Comparison of ENCODE assay signal across 1 cellular context in the genomic region with DNA sequence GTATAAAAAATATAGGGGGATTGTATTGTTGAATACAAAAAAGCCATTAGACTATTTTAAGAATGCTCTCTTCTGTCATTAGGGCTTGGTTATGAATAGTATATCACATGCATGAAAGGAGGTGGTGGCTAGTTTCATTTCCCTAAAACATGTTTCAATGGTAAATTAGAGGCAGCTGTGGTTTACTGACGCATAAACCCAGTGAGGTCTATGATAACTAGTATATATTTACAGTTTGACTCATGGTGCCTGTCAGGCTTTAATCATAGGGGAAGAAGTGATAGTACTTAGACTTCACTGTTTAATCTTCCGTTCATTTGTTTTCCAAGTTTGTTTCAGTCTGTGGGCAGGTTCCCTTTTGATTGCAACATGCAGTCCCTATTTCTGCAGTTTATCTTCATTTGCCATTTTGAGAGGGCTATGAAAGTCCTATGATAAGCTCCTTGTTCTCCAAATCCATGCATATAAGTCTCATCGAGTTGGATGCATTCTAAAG.
TF ChIP-seq lines count a peak whose summit lies in the region.

No MANE protein-coding gene starts in this region.

TF ChIP-seq in HepG2, 621 proteins besides CTCF, POLR2A, EP300 and RAD21 (continued from another document and continues in another):
- TF ChIP-seq YY1 (IDR thresholded peaks at IDR 0.05; ENCODE audit: insufficient read depth, insufficient replicate concordance, low read depth, low read length) (no peak), KAT8 (CRISPR knock-in tag; IDR thresholded peaks at IDR 0.05) (peak; percentile 63), NKX3-1 (CRISPR knock-in tag; IDR thresholded peaks at IDR 0.05) (peak; percentile 71; the same call in 1 of the 2 replicates), NPAS2 (CRISPR knock-in tag; IDR thresholded peaks at IDR 0.05; ENCODE audit: borderline replicate concordance) (no peak), ZNF460 (CRISPR knock-in tag; IDR thresholded peaks at IDR 0.05; ENCODE audit: borderline replicate concordance) (no peak), FOXJ3 (CRISPR knock-in tag; IDR thresholded peaks at IDR 0.05; ENCODE audit: borderline replicate concordance) (peak; percentile 28; the same call in 1 of the 2 replicates), ZNF557 (CRISPR knock-in tag; IDR thresholded peaks at IDR 0.05) (no peak), ZIK1 (CRISPR knock-in tag; IDR thresholded peaks at IDR 0.05; ENCODE audit: borderline replicate concordance, low read depth) (no peak), SOX5 (CRISPR knock-in tag; IDR thresholded peaks at IDR 0.05; ENCODE audit: borderline replicate concordance) (peak; percentile 79; the same call in 1 of the 2 replicates), HMG20A (CRISPR knock-in tag; IDR thresholded peaks at IDR 0.05; ENCODE audit: borderline replicate concordance) (peak; percentile 68; the same call in 1 of the 2 replicates), ZNF350 (CRISPR knock-in tag; IDR thresholded peaks at IDR 0.05; ENCODE audit: borderline replicate concordance, low read depth) (no peak), ZNF292 (CRISPR knock-in tag; IDR thresholded peaks at IDR 0.05; ENCODE audit: borderline replicate concordance, low read depth) (no peak), IKZF4 (CRISPR knock-in tag; IDR thresholded peaks at IDR 0.05; ENCODE audit: borderline replicate concordance, low read depth, not compliant biosample characterization) (no peak), MIXL1 (CRISPR knock-in tag; IDR thresholded peaks at IDR 0.05) (peak; percentile 69; the same call in 1 of the 2 replicates), BHLHE40 (IDR thresholded peaks at IDR 0.05; ENCODE audit: low read length) (no peak), SAP130 (CRISPR knock-in tag; IDR thresholded peaks at IDR 0.05; ENCODE audit: low read depth) (peak; percentile 84), ZNF260 (CRISPR knock-in tag; IDR thresholded peaks at IDR 0.05; ENCODE audit: borderline replicate concordance, low read depth) (no peak)
- TF ChIP-seq, protein P1, sequence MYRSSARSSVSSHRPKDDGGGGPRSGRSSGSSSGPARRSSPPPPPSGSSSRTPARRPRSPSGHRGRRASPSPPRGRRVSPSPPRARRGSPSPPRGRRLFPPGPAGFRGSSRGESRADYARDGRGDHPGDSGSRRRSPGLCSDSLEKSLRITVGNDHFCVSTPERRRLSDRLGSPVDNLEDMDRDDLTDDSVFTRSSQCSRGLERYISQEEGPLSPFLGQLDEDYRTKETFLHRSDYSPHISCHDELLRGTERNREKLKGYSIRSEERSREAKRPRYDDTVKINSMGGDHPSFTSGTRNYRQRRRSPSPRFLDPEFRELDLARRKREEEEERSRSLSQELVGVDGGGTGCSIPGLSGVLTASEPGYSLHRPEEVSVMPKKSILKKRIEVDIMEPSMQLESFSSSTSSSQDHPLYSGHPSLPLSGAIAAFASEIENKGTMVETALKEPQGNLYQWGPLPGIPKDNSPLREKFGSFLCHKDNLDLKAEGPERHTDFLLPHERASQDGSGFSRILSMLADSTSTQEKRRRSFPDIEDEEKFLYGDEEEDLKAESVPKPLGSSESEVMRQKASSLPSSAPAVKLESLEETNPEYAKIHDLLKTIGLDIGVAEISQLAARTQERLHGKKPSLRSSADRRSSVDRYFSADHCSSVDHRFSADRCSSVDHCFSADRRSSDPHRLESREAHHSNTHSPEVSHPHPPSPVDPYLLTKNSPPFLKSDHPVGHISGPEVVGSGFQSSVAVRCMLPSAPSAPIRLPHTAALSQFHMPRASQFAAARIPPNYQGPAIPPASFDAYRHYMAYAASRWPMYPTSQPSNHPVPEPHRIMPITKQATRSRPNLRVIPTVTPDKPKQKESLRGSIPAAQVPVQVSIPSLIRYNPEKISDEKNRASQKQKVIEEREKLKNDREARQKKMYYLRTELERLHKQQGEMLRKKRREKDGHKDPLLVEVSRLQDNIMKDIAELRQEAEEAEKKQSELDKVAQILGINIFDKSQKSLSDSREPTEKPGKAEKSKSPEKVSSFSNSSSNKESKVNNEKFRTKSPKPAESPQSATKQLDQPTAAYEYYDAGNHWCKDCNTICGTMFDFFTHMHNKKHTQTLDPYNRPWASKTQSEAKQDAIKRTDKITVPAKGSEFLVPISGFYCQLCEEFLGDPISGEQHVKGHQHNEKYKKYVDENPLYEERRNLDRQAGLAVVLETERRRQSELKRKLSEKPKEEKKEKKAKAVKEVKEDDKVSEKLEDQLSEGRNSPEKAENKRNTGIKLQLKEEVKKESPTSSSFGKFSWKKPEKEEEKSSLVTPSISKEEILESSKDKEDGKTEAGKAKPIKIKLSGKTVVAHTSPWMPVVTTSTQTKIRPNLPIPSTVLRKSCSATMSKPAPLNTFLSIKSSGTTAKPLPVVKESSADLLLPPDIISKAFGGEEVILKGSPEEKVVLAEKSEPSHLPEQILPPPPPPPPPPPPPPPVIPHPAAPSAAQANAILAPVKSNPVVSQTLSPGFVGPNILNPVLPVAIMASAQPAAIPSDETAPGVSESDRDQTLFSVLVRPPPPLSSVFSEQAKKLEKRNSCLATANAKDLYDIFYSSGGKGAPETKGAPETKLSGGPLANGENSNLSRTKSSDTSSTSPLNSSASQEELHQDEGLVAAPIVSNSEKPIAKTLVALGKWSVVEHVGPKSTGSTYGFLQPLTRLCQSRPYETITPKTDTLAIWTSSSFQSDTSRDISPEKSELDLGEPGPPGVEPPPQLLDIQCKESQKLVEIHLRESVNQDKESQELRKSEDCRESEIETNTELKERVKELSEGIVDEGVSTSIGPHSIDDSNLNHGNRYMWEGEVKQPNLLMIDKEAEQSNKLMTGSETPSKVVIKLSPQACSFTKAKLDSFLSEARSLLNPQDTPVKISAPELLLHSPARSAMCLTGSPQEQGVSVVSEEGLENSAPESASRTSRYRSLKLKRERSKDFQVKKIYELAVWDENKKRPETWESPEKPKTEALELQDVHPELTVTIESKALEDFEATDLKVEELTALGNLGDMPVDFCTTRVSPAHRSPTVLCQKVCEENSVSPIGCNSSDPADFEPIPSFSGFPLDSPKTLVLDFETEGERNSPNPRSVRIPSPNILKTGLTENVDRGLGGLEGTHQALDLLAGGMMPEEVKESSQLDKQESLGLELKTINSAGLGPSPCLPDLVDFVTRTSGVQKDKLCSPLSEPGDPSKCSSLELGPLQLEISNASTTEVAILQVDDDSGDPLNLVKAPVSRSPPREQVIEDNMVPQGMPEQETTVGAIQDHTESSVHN (CRISPR knock-in tag; IDR thresholded peaks at IDR 0.05) = no peak
- TF ChIP-seq, protein P2, sequence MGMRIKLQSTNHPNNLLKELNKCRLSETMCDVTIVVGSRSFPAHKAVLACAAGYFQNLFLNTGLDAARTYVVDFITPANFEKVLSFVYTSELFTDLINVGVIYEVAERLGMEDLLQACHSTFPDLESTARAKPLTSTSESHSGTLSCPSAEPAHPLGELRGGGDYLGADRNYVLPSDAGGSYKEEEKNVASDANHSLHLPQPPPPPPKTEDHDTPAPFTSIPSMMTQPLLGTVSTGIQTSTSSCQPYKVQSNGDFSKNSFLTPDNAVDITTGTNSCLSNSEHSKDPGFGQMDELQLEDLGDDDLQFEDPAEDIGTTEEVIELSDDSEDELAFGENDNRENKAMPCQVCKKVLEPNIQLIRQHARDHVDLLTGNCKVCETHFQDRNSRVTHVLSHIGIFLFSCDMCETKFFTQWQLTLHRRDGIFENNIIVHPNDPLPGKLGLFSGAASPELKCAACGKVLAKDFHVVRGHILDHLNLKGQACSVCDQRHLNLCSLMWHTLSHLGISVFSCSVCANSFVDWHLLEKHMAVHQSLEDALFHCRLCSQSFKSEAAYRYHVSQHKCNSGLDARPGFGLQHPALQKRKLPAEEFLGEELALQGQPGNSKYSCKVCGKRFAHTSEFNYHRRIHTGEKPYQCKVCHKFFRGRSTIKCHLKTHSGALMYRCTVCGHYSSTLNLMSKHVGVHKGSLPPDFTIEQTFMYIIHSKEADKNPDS (CRISPR knock-in tag; IDR thresholded peaks at IDR 0.05) = no peak
- TF ChIP-seq, protein P3, sequence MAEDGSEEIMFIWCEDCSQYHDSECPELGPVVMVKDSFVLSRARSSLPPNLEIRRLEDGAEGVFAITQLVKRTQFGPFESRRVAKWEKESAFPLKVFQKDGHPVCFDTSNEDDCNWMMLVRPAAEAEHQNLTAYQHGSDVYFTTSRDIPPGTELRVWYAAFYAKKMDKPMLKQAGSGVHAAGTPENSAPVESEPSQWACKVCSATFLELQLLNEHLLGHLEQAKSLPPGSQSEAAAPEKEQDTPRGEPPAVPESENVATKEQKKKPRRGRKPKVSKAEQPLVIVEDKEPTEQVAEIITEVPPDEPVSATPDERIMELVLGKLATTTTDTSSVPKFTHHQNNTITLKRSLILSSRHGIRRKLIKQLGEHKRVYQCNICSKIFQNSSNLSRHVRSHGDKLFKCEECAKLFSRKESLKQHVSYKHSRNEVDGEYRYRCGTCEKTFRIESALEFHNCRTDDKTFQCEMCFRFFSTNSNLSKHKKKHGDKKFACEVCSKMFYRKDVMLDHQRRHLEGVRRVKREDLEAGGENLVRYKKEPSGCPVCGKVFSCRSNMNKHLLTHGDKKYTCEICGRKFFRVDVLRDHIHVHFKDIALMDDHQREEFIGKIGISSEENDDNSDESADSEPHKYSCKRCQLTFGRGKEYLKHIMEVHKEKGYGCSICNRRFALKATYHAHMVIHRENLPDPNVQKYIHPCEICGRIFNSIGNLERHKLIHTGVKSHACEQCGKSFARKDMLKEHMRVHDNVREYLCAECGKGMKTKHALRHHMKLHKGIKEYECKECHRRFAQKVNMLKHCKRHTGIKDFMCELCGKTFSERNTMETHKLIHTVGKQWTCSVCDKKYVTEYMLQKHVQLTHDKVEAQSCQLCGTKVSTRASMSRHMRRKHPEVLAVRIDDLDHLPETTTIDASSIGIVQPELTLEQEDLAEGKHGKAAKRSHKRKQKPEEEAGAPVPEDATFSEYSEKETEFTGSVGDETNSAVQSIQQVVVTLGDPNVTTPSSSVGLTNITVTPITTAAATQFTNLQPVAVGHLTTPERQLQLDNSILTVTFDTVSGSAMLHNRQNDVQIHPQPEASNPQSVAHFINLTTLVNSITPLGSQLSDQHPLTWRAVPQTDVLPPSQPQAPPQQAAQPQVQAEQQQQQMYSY (CRISPR knock-in tag; IDR thresholded peaks at IDR 0.05) = no peak
- TF ChIP-seq, protein P4, sequence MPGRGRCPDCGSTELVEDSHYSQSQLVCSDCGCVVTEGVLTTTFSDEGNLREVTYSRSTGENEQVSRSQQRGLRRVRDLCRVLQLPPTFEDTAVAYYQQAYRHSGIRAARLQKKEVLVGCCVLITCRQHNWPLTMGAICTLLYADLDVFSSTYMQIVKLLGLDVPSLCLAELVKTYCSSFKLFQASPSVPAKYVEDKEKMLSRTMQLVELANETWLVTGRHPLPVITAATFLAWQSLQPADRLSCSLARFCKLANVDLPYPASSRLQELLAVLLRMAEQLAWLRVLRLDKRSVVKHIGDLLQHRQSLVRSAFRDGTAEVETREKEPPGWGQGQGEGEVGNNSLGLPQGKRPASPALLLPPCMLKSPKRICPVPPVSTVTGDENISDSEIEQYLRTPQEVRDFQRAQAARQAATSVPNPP (CRISPR knock-in tag; IDR thresholded peaks at IDR 0.05) = no peak
- TF ChIP-seq, protein P5, sequence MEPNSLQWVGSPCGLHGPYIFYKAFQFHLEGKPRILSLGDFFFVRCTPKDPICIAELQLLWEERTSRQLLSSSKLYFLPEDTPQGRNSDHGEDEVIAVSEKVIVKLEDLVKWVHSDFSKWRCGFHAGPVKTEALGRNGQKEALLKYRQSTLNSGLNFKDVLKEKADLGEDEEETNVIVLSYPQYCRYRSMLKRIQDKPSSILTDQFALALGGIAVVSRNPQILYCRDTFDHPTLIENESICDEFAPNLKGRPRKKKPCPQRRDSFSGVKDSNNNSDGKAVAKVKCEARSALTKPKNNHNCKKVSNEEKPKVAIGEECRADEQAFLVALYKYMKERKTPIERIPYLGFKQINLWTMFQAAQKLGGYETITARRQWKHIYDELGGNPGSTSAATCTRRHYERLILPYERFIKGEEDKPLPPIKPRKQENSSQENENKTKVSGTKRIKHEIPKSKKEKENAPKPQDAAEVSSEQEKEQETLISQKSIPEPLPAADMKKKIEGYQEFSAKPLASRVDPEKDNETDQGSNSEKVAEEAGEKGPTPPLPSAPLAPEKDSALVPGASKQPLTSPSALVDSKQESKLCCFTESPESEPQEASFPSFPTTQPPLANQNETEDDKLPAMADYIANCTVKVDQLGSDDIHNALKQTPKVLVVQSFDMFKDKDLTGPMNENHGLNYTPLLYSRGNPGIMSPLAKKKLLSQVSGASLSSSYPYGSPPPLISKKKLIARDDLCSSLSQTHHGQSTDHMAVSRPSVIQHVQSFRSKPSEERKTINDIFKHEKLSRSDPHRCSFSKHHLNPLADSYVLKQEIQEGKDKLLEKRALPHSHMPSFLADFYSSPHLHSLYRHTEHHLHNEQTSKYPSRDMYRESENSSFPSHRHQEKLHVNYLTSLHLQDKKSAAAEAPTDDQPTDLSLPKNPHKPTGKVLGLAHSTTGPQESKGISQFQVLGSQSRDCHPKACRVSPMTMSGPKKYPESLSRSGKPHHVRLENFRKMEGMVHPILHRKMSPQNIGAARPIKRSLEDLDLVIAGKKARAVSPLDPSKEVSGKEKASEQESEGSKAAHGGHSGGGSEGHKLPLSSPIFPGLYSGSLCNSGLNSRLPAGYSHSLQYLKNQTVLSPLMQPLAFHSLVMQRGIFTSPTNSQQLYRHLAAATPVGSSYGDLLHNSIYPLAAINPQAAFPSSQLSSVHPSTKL (CRISPR knock-in tag; IDR thresholded peaks at IDR 0.05) = peak; percentile 92
- TF ChIP-seq, protein P6, sequence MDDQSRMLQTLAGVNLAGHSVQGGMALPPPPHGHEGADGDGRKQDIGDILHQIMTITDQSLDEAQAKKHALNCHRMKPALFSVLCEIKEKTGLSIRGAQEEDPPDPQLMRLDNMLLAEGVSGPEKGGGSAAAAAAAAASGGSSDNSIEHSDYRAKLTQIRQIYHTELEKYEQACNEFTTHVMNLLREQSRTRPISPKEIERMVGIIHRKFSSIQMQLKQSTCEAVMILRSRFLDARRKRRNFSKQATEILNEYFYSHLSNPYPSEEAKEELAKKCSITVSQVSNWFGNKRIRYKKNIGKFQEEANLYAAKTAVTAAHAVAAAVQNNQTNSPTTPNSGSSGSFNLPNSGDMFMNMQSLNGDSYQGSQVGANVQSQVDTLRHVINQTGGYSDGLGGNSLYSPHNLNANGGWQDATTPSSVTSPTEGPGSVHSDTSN (CRISPR knock-in tag; IDR thresholded peaks at IDR 0.05; ENCODE audit: borderline replicate concordance) = no peak
- TF ChIP-seq, protein P7, sequence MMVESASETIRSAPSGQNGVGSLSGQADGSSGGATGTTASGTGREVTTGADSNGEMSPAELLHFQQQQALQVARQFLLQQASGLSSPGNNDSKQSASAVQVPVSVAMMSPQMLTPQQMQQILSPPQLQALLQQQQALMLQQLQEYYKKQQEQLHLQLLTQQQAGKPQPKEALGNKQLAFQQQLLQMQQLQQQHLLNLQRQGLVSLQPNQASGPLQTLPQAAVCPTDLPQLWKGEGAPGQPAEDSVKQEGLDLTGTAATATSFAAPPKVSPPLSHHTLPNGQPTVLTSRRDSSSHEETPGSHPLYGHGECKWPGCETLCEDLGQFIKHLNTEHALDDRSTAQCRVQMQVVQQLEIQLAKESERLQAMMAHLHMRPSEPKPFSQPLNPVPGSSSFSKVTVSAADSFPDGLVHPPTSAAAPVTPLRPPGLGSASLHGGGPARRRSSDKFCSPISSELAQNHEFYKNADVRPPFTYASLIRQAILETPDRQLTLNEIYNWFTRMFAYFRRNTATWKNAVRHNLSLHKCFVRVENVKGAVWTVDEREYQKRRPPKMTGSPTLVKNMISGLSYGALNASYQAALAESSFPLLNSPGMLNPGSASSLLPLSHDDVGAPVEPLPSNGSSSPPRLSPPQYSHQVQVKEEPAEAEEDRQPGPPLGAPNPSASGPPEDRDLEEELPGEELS (CRISPR knock-in tag; IDR thresholded peaks at IDR 0.05) = peak; percentile 92
